In the genomic region with DNA sequence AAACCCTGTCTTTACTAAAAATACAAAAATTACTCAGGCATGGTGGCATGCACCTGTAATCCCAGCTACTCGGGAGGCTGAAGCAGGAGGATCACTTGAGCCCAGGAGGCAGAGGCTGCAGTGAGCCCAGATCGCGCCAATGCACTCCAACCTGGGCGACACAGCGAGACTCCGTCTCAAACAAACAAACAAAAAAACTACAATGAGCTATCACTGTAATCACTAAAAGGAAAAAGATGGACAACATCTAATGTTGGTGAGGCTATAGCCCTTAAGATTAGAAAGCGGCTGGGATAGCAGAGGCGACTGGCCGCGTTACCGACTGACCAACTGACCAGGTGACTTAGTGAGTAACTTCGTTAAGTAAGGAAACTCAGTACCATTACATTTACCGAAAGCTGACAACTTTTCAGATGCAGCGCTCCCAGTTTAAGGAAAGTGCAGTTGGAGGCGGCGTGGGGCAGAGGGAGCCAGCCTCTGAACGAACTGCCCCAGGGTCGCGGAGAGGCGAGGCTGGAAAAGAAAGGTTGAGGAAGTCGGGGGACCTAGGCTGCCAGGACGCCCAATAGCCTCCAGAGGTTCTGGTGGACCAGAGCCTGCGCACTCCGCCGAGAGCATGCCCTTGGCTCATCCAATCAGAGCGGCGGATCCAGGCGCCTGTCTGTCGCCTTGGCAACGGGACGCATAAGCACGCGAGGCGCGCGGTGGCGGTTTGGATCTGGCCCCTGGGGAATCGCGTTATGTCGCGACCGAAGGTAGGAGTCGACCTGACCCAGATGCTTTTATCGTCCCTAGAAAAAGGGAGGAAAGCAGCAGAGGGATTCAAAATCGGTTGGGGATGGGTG, we compare ENCODE assay signal across 8 cellular contexts. TPM values are rescaled to one million over a fixed set of nuclear protein-coding genes. Genes with fewer than 3 reads are reported as not detected.
DNase-seq lines count a peak whose midpoint lies in the region; ATAC-seq and TF ChIP-seq lines count a peak whose summit lies in the region.

No MANE protein-coding gene starts in this region.

- peak overlapping the region; percentile 61 to 78 for H3K27ac ChIP-seq in coronary artery
- peak overlapping the region; percentile 39 for H3K27ac ChIP-seq in layer of hippocampus (ENCODE audit: low read depth, low read length)

- TF ChIP-seq CTCF in AG09319 (IDR thresholded peaks at IDR 0.05; ENCODE audit: low read depth, low read length) (no peak), coronary artery (IDR thresholded peaks at IDR 0.05) (no peak)

- DNase-seq in AG09319 (ENCODE audit: extremely low read depth, low read depth), result peak; percentile 88
- peak; percentile 93 for DNase-seq in NCI-H460 (ENCODE audit: extremely low read depth, low read depth)
- peak; percentile 67 to 73 for DNase-seq in activated CD4-positive, alpha-beta T cell treated with anti-CD3 and anti-CD28 coated beads for 4 hours
- DNase-seq in coronary artery (ENCODE audit: low spot score), result peak; percentile 97
- peak; percentile 23 to 42 for DNase-seq in stimulated activated CD4-positive, alpha-beta T cell treated with anti-CD3 and anti-CD28 coated beads, Interleukin-1b, Interleukin-23, amount 100 ng/mL, for 1 hour (ENCODE audit: low read depth in 2 of 2)

- H3K4me3 ChIP-seq in coronary artery, result peak overlapping the region; percentile 68

- ATAC-seq in GM19043 (IDR thresholded peaks at IDR 0.05; ENCODE audit: low read depth, unreplicated experiment) (peak; percentile 62), HG03378 (IDR thresholded peaks at IDR 0.05; ENCODE audit: unreplicated experiment) (peak; percentile 51)

- H3K27me3 ChIP-seq in layer of hippocampus (ENCODE audit: control insufficient read depth, insufficient read depth, low read length), result no peaks in the 10 kb centered on the region

RNA-seq across cellular contexts. Expression of gene TTLL9, which starts 8.9 kb away (rescaled TPM):
- total RNA-seq in NCI-H460 (2014; rRNA removed; shearing (Covaris generic)), result not detected in 2 replicates
- polyA plus RNA-seq in NCI-H460 (2014; cell fraction: nucleus; rRNA removed), result not detected in 2 replicates

RNA-seq across cellular contexts. Expression of gene DUSP15, which starts 9.0 kb away (rescaled TPM):
- not detected in 2 replicates for total RNA-seq in NCI-H460 (2014; rRNA removed; shearing (Covaris generic))
- not detected in 2 replicates for polyA plus RNA-seq in NCI-H460 (2014; cell fraction: nucleus; rRNA removed)

RNA-seq across cellular contexts. Expression of gene FOXS1, which starts 34.0 kb away (rescaled TPM):
- total RNA-seq in NCI-H460 (2014; rRNA removed; shearing (Covaris generic)), result not detected in 2 replicates
- not detected in 2 replicates for polyA plus RNA-seq in NCI-H460 (2014; cell fraction: nucleus; rRNA removed)

Comparison
In these comparisons a context has a peak if more than half of its experiments do, and no peak if none do; other contexts are left out.
1. Peak in every context shown above with its lines: DNase-seq, ATAC-seq, H3K4me3 ChIP-seq and H3K27ac ChIP-seq.
2. DNase-seq: peak in every context shown above with its lines; median percentile 97 in coronary artery; 93 in NCI-H460; 88 in AG09319; 70 in activated CD4-positive, alpha-beta T cell treated with anti-CD3 and anti-CD28 coated beads for 4 hours; 32 in stimulated activated CD4-positive, alpha-beta T cell treated with anti-CD3 and anti-CD28 coated beads, Interleukin-1b, Interleukin-23, amount 100 ng/mL, for 1 hour.